8 cellular contexts compared by ENCODE assay signal in genomic region chr7:142478479-142479220, GRCh38.
DNase-seq lines count a peak whose midpoint lies in the region; ATAC-seq, FAIRE-seq and TF ChIP-seq lines count a peak whose summit lies in the region.

No MANE protein-coding gene starts in this region.

- DNase-seq in GM12892 (ENCODE audit: insufficient read length): no peak
- peak; percentile 78 for DNase-seq in NAMALWA (ENCODE audit: low spot score)
- DNase-seq in activated naive CD8-positive, alpha-beta T cell treated with anti-CD3 and anti-CD28 coated beads, Interleukin-2, amount 50 U/mL, for 24 hours: peak; percentile 36
- DNase-seq in islet precursor cell: peak; percentile 86
- DNase-seq in tibial nerve (ENCODE audit: low spot score in 2 of 2): peak in 1 of 2 donors; percentile 36
- no peak for DNase-seq in posterior vena cava (ENCODE audit: low spot score)

- H3K27me3 ChIP-seq in BLaER1 treated with 17β-estradiol and CSF1 and Interleukin-3, amounts not matched to agents 10 nM and 100 nM: no peaks in the 10 kb centered on the region
- no peaks in the 10 kb centered on the region for H3K27me3 ChIP-seq in tibial nerve

- H3K36me3 Mint-ChIP-seq in activated naive CD8-positive, alpha-beta T cell treated with anti-CD3 and anti-CD28 coated beads, Interleukin-2, amount 50 U/mL, for 24 hours (ENCODE audit: low read depth): peaks cover 3% of the 10 kb centered on the region

- H3K27ac Mint-ChIP-seq in activated naive CD8-positive, alpha-beta T cell treated with anti-CD3 and anti-CD28 coated beads, Interleukin-2, amount 50 U/mL, for 24 hours: peak overlapping the region; percentile 72

- ATAC-seq in HG02623 (IDR thresholded peaks at IDR 0.05; ENCODE audit: unreplicated experiment): peak; percentile 74
- ATAC-seq in activated naive CD8-positive, alpha-beta T cell treated with anti-CD3 and anti-CD28 coated beads, Interleukin-2, amount 50 U/mL, for 24 hours: peak; percentile 33

- H3K9me3 Mint-ChIP-seq in activated naive CD8-positive, alpha-beta T cell treated with anti-CD3 and anti-CD28 coated beads, Interleukin-2, amount 50 U/mL, for 24 hours: no peaks in the 10 kb centered on the region

- H3K4me1 Mint-ChIP-seq in activated naive CD8-positive, alpha-beta T cell treated with anti-CD3 and anti-CD28 coated beads, Interleukin-2, amount 50 U/mL, for 24 hours: peaks cover 55% of the 10 kb centered on the region

- H3K4me2 ChIP-seq in BLaER1 treated with 17β-estradiol and CSF1 and Interleukin-3, amounts not matched to agents 10 nM and 100 nM: peak overlapping the region in 10 of 11 experiments; percentile 61 to 98 (median 93); a peak in 16 of 22 replicates

- H3K4me3 Mint-ChIP-seq in activated naive CD8-positive, alpha-beta T cell treated with anti-CD3 and anti-CD28 coated beads, Interleukin-2, amount 50 U/mL, for 24 hours: no peak overlapping the region

- FAIRE-seq in GM12892 (lab: Jason Lieb, UNC): peak; percentile 74

- H3K27ac ChIP-seq in BLaER1 treated with 17β-estradiol and CSF1 and Interleukin-3, amounts not matched to agents 10 nM and 100 nM: peak overlapping the region in 4 of 11 experiments; percentile 74 to 80 (median 78); a peak in 6 of 22 replicates
- H3K27ac ChIP-seq in tibial nerve: no peak overlapping the region

- peaks cover 23 to 74% (median 67%) of the 10 kb centered on the region in 10 experiments for H3K4me1 ChIP-seq in BLaER1 treated with 17β-estradiol and CSF1 and Interleukin-3, amounts not matched to agents 10 nM and 100 nM
- H3K4me1 ChIP-seq in tibial nerve: peaks cover 0 to 22% (median 4%) of the 10 kb centered on the region in 4 donors

- no peaks in the 10 kb centered on the region for H3K9me3 ChIP-seq in BLaER1 treated with 17β-estradiol and CSF1 and Interleukin-3, amounts not matched to agents 10 nM and 100 nM (replicated peaks in 1 of 11)
- H3K9me3 ChIP-seq in tibial nerve: no peaks in the 10 kb centered on the region

- TF ChIP-seq POLR2A in GM12892 (IDR thresholded peaks at IDR 0.05; ENCODE audit: low read depth, low read length): no peak
- TF ChIP-seq POLR2A in tibial nerve (IDR thresholded peaks at IDR 0.05): no peak

- H3K4me3 ChIP-seq in BLaER1 treated with 17β-estradiol and CSF1 and Interleukin-3, amounts not matched to agents 10 nM and 100 nM: no peak overlapping the region
- H3K4me3 ChIP-seq in tibial nerve: no peak overlapping the region

- H3K36me3 ChIP-seq in BLaER1 treated with 17β-estradiol and CSF1 and Interleukin-3, amounts not matched to agents 10 nM and 100 nM: no peaks in the 10 kb centered on the region
- H3K36me3 ChIP-seq in tibial nerve: no peaks in the 10 kb centered on the region

- intact Hi-C loops in posterior vena cava (cut with DNase I): no loop called here

- peak; percentile 28 to 42 (median 41) for TF ChIP-seq CTCF in tibial nerve (IDR thresholded peaks at IDR 0.05)

- no peak overlapping the region for H3K9ac ChIP-seq in BLaER1 treated with 17β-estradiol and CSF1 and Interleukin-3, amounts not matched to agents 10 nM and 100 nM

- peak in 1 of 2 donors; percentile 42 for TF ChIP-seq EP300 in tibial nerve (IDR thresholded peaks at IDR 0.05)

- 35 to 40% methylated on average over 9 of the region's 9 CpGs for WGBS in tibial nerve, 2 donors

- no peaks in the 10 kb centered on the region for H4K20me1 ChIP-seq in BLaER1 treated with 17β-estradiol and CSF1 and Interleukin-3, amounts not matched to agents 10 nM and 100 nM

- no peaks in the 10 kb centered on the region for H3K27me3 Mint-ChIP-seq in activated naive CD8-positive, alpha-beta T cell treated with anti-CD3 and anti-CD28 coated beads, Interleukin-2, amount 50 U/mL, for 24 hours

Comparison
In these comparisons a context has a peak if more than half of its experiments do, and no peak if none do; other contexts are left out.
1. DNase-seq: peak in NAMALWA (single experiment), activated naive CD8-positive, alpha-beta T cell treated with anti-CD3 and anti-CD28 coated beads, Interleukin-2, amount 50 U/mL, for 24 hours (single experiment) and islet precursor cell (single experiment); none in GM12892 (single experiment) and posterior vena cava (single experiment).